10 cellular contexts compared by ENCODE assay signal in genomic region chr20:56440346-56441007, GRCh38. TPM values are rescaled to one million over a fixed set of nuclear protein-coding genes. Genes with fewer than 3 reads are reported as not detected.
A peak's percentile ranks its signal among the peaks of the same experiment; 100 is the strongest.
DNase-seq lines count a peak whose midpoint lies in the region; ATAC-seq and TF ChIP-seq lines count a peak whose summit lies in the region.
"Had no signal": no experiment of that assay in that cellular context is flagged by ENCODE, and none has a peak within 500 bp of the region (broad histone marks: within the 10 kb centered on the region; RNA-seq: fewer than 3 reads in every experiment).

No MANE protein-coding gene starts in this region.

- H3K4me3 ChIP-seq in esophagus muscularis mucosa = no peak overlapping the region
- H3K4me3 ChIP-seq in adrenal gland = no peak overlapping the region

- no peaks in the 10 kb centered on the region for H3K36me3 ChIP-seq in esophagus muscularis mucosa
- no peaks in the 10 kb centered on the region for H3K36me3 ChIP-seq in adrenal gland (replicated peaks in 1 of 2)

- DNase-seq in activated gamma-delta T cell treated with Interleukin-2 at 50 U/mL for 16 hours = peak; percentile 58
- no peak for DNase-seq in activated gamma-delta T cell (lab: John Stamatoyannopoulos, UW)
- peak; percentile 22 to 59 (median 25) for DNase-seq in T-helper 17 cell
- DNase-seq in esophagus muscularis mucosa (ENCODE audit: extremely low spot score) = no peak
- peak; percentile 74 for DNase-seq in stimulated activated naive CD8-positive, alpha-beta T cell treated with anti-CD3 and anti-CD28 coated beads, Interleukin-15, Interleukin-2, amounts not matched to agents 100 U/mL and 50 U/mL, for 24 hours
- no peak for DNase-seq in NCI-H748 treated with DMSO at 0.1 percent for 48 hours (lab: John Stamatoyannopoulos, UW)
- no peak for DNase-seq in adrenal gland
- no peak for DNase-seq in hepatic stellate cell (ENCODE audit: low spot score)

- peak overlapping the region; percentile 77 for H3K27ac Mint-ChIP-seq in T-helper 17 cell

- WGBS in esophagus muscularis mucosa = 92% methylated on average over 4 of the region's 4 CpGs
- 54 to 63% (median 59%) methylated on average over 4 of the region's 4 CpGs for WGBS in adrenal gland, 4 donors

- peaks cover 2% of the 10 kb centered on the region for H3K36me3 Mint-ChIP-seq in T-helper 17 cell (ENCODE audit: low read depth)

- peak; percentile 91 for ATAC-seq in T-helper 17 cell
- ATAC-seq in stimulated activated naive CD8-positive, alpha-beta T cell treated with anti-CD3 and anti-CD28 coated beads, Interleukin-15, Interleukin-2, amounts not matched to agents 100 U/mL and 50 U/mL, for 24 hours = peak; percentile 72

- no peak for TF ChIP-seq EP300 in esophagus muscularis mucosa (IDR thresholded peaks at IDR 0.05)

- H3K4me1 Mint-ChIP-seq in T-helper 17 cell = peaks cover 33% of the 10 kb centered on the region

- H3K4me1 ChIP-seq in esophagus muscularis mucosa = peaks cover 3 to 35% (median 25%) of the 10 kb centered on the region in 4 donors
- H3K4me1 ChIP-seq in adrenal gland (replicated peaks in 1 of 2) = no peaks in the 10 kb centered on the region

- no peak for TF ChIP-seq CTCF in esophagus muscularis mucosa (IDR thresholded peaks at IDR 0.05)
- TF ChIP-seq CTCF in adrenal gland (IDR thresholded peaks at IDR 0.05) = no peak

- TF ChIP-seq POLR2A in esophagus muscularis mucosa (IDR thresholded peaks at IDR 0.05; ENCODE audit: low read depth) = no peak
- no peak for TF ChIP-seq POLR2A in adrenal gland (IDR thresholded peaks at IDR 0.05)

- H3K27ac ChIP-seq in esophagus muscularis mucosa (replicated peaks in 1 of 4) (peak overlapping the region; percentile 53 to 66 (median 59)), adrenal gland (peak overlapping the region in 1 of 5 donors; percentile 40)
- H3K27ac ChIP-seq: VCaP had no signal

- H3K9me3 ChIP-seq in T-helper 17 cell (ENCODE audit: control insufficient read depth, low read length, poor library complexity, severe bottlenecking) (no peaks in the 10 kb centered on the region), esophagus muscularis mucosa (no peaks in the 10 kb centered on the region), adrenal gland (replicated peaks in 1 of 3) (no peaks in the 10 kb centered on the region)

- no peaks in the 10 kb centered on the region for H3K27me3 Mint-ChIP-seq in T-helper 17 cell

- H3K27me3 ChIP-seq in esophagus muscularis mucosa (no peaks in the 10 kb centered on the region), adrenal gland (peaks cover 1% of the 10 kb centered on the region)

- intact Hi-C loops in esophagus muscularis mucosa (cut with DNase I) (no loop called here), adrenal gland (cut with DNase I) (no loop called here)

- H3K4me3 Mint-ChIP-seq in T-helper 17 cell = peak overlapping the region; percentile 53

RNA-seq across cellular contexts. Expression of gene RTF2, which starts 27.9 kb away (rescaled TPM):
- total RNA-seq in T-helper 17 cell = 10 to 100 TPM; 62.3 to 62.6 TPM
- total RNA-seq in esophagus muscularis mucosa = 10 to 100 TPM; 71.0 to 93.3 (median 78.5) TPM
- total RNA-seq in adrenal gland = 100 to 1,000 TPM in 2 of 8 donors, 10 to 100 TPM in 6; 68.9 to 112 (median 92.8) TPM
- polyA plus RNA-seq in adrenal gland = 100 to 1,000 TPM in 1 of 3 donors, 10 to 100 TPM in 2; 48.8 to 156 (median 75.9) TPM

RNA-seq across cellular contexts. Expression of gene CASS4, which starts 28.4 kb away (rescaled TPM):
- total RNA-seq in T-helper 17 cell (10 to 100 TPM in 1 of 2 donors, 1 to 10 TPM in 1; 7.1 to 18.6 TPM), esophagus muscularis mucosa (1 to 10 TPM; 3.1 to 8.1 (median 5.4) TPM), adrenal gland (1 to 10 TPM in 7 of 8 donors, under 1 TPM in 1; 0.87 to 4.7 (median 1.6) TPM)
- under 1 TPM; 0.37 to 0.97 (median 0.73) TPM for polyA plus RNA-seq in adrenal gland
- total RNA-seq: pulmonary artery endothelial cell had no signal

RNA-seq across cellular contexts. Expression of gene CSTF1, which starts 48.0 kb away (rescaled TPM):
- total RNA-seq in T-helper 17 cell = 10 to 100 TPM; 21.8 to 23.7 TPM
- total RNA-seq in esophagus muscularis mucosa = 10 to 100 TPM; 16.2 to 22.9 (median 20.7) TPM
- 10 to 100 TPM; 28.7 to 36.2 (median 32.8) TPM for total RNA-seq in adrenal gland
- 10 to 100 TPM in 1 of 3 donors, 1 to 10 TPM in 2; 5.1 to 48.3 (median 8.2) TPM for polyA plus RNA-seq in adrenal gland

RNA-seq across cellular contexts. Expression of gene AURKA, which starts 48.5 kb away (rescaled TPM):
- total RNA-seq in T-helper 17 cell (1 to 10 TPM in 1 of 2 donors, under 1 TPM in 1; 0.92 to 1.0 TPM), esophagus muscularis mucosa (1 to 10 TPM in 3 of 4 donors, under 1 TPM in 1; 0.66 to 2.1 (median 1.4) TPM), adrenal gland (1 to 10 TPM; 1.4 to 6.0 (median 3.1) TPM)
- 1 to 10 TPM; 1.1 to 5.8 (median 1.3) TPM for polyA plus RNA-seq in adrenal gland

Comparison
In these comparisons a context has a peak if more than half of its experiments do, and no peak if none do; other contexts are left out.
1. DNase-seq: peak in activated gamma-delta T cell treated with Interleukin-2 at 50 U/mL for 16 hours (single experiment), T-helper 17 cell (3 of 3) and stimulated activated naive CD8-positive, alpha-beta T cell treated with anti-CD3 and anti-CD28 coated beads, Interleukin-15, Interleukin-2, amounts not matched to agents 100 U/mL and 50 U/mL, for 24 hours (single experiment); none in activated gamma-delta T cell (single experiment), esophagus muscularis mucosa (single experiment), NCI-H748 treated with DMSO at 0.1 percent for 48 hours (single experiment), adrenal gland (0 of 7) and hepatic stellate cell (single experiment).